14 cellular contexts compared by ENCODE assay signal in the genomic region with DNA sequence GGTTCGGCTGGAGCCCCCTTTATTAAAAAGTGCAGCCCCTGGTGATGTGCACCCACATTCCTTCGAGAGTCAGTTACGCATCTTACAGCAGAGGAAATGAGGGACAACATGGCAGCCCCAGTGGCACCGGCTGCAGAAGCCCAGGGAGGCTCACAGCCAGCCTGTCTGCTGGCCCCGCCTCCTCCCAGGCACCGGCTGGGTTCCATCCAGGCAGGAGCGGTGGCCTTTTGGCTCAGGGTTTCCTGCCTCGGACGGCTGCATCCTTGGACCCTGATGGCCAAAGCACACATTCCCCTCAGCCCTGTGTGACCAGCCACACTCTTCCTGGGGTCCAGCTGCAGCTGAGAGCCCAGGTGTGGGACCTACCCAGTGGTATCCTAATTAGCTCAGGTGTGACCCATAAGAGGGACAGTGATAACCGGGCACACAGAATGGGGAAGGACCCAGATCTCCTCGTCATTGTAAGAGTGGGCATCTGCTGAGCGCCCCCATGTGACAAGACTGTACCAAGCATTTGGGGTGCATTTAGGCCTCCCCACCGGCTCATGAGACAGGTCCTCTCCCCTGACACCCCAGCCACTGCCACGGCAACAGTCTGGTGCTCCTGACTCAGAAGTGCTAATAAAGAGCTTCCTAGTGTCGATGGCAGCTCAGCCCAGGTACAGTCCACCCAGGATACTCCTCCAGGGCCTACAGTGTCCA.
DNase-seq lines count a peak whose midpoint lies in the region; ATAC-seq and TF ChIP-seq lines count a peak whose summit lies in the region.
"Had no signal": no experiment of that assay in that cellular context is flagged by ENCODE, and none has a peak within 500 bp of the region (broad histone marks: within the 10 kb centered on the region; RNA-seq: fewer than 3 reads in every experiment).

No MANE protein-coding gene starts in this region.

- H3K27me3 ChIP-seq in H7 (ENCODE audit: control insufficient read depth, insufficient read depth, low read length) (peaks cover 1% of the 10 kb centered on the region; the same call in 1 of the 2 replicates), spleen (replicated peaks in 1 of 7) (peaks cover 0 to 8% (median 0%) of the 10 kb centered on the region in 7 donors), prostate gland (replicated peaks; ENCODE audit: insufficient read depth) (no peaks in the 10 kb centered on the region)
- H3K27me3 ChIP-seq: vagina had no signal

- H3K4me1 ChIP-seq in spleen (peaks cover 13 to 45% (median 36%) of the 10 kb centered on the region in 6 donors), prostate gland (replicated peaks) (peaks cover 4% of the 10 kb centered on the region)

- H3K4me3 Mint-ChIP-seq in WTC11: no peak overlapping the region
- H3K4me3 Mint-ChIP-seq: central memory CD8-positive, alpha-beta T cell had no signal

- peaks cover 28% of the 10 kb centered on the region for H3K4me1 Mint-ChIP-seq in WTC11
- H3K4me1 Mint-ChIP-seq: central memory CD8-positive, alpha-beta T cell had no signal

- H3K36me3 ChIP-seq in H7 (replicated peaks; ENCODE audit: control insufficient read depth, insufficient read depth, low read length): no peaks in the 10 kb centered on the region
- H3K36me3 ChIP-seq in spleen: no peaks in the 10 kb centered on the region
- H3K36me3 ChIP-seq in prostate gland: no peaks in the 10 kb centered on the region
- H3K36me3 ChIP-seq: vagina had no signal

- peak overlapping the region in 6 of 8 donors; percentile 6 to 71 (median 60) for H3K27ac ChIP-seq in spleen
- no peak overlapping the region for H3K27ac ChIP-seq in prostate gland
- H3K27ac ChIP-seq: SK-N-MC, vagina had no signal

- intact Hi-C loops in spleen (cut with DNase I; ENCODE audit: low total_unique reads) (no loop called here), prostate gland (cut with DNase I) (no loop called here)

- TF ChIP-seq CTCF in WTC11 (IDR thresholded peaks at IDR 0.05) (no peak), spleen (IDR thresholded peaks at IDR 0.05 in 8 of 11, conservative IDR thresholded peaks at IDR 0.05 in 3 of 11) (peak in 3 of 11 experiments; percentile 7 to 21 (median 19)), prostate gland (IDR thresholded peaks at IDR 0.05) (no peak)

- POLR2A ChIA-PET in WTC11 (lab: Charles Lee): no interaction called here

- H3K9me3 ChIP-seq in spleen (no peaks in the 10 kb centered on the region), prostate gland (no peaks in the 10 kb centered on the region)
- H3K9me3 ChIP-seq: vagina had no signal

- 64 to 67% (median 66%) methylated on average over 7 to 15 of the region's 15 CpGs for WGBS in spleen, 5 donors
- 55% methylated on average over 15 of the region's 15 CpGs for WGBS in prostate gland

- TF ChIP-seq POLR2A in spleen (IDR thresholded peaks at IDR 0.05) (no peak), prostate gland (IDR thresholded peaks at IDR 0.05) (no peak)

- peaks cover 17% of the 10 kb centered on the region for H3K36me3 Mint-ChIP-seq in WTC11

- peaks cover 17% of the 10 kb centered on the region for H3K27me3 Mint-ChIP-seq in WTC11 (ENCODE audit: low read depth)

- ATAC-seq in WTC11: peak; percentile 51
- ATAC-seq in HG03095 (IDR thresholded peaks at IDR 0.05; ENCODE audit: unreplicated experiment): no peak
- ATAC-seq in HG02588 (IDR thresholded peaks at IDR 0.05; ENCODE audit: unreplicated experiment): no peak

- CTCF ChIA-PET in WTC11 (lab: Charles Lee): interaction anchor here (0.7 to 2.1 kb wide), 6 partner anchors 9 to 232 kb away, joined by 4 to 8 read pairs (median 4); no protein-coding TSS in a partner anchor

- H3K9me3 Mint-ChIP-seq in WTC11: peaks cover 16% of the 10 kb centered on the region

- DNase-seq in H7 (peak; percentile 84), WTC11 (ENCODE audit: low spot score) (peak; percentile 46), left kidney (ENCODE audit: low read depth, low spot score) (peak; percentile 83), spleen (peak; percentile 80), prostate gland (ENCODE audit: low spot score) (no peak)
- no peak for DNase-seq in stimulated activated naive CD4-positive, alpha-beta T cell (lab: John Stamatoyannopoulos, UW)
- DNase-seq: activated CD4-positive, alpha-beta T cell treated with anti-CD3 and anti-CD28 coated beads for 1 hour; activated effector memory CD4-positive, alpha-beta T cell treated with Interleukin-2 at 50 U/mL for 16 hours; KG1 had no signal

- no peak overlapping the region for H3K27ac Mint-ChIP-seq in WTC11

- H3K4me3 ChIP-seq in H7 (ENCODE audit: insufficient read depth, low read depth, low read length) (no peak overlapping the region), spleen (no peak overlapping the region), prostate gland (no peak overlapping the region)
- H3K4me3 ChIP-seq: SK-N-MC, vagina had no signal

TF ChIP-seq in WTC11, 78 proteins besides CTCF, POLR2A, EP300 and RAD21:
- TF ChIP-seq, protein P1, sequence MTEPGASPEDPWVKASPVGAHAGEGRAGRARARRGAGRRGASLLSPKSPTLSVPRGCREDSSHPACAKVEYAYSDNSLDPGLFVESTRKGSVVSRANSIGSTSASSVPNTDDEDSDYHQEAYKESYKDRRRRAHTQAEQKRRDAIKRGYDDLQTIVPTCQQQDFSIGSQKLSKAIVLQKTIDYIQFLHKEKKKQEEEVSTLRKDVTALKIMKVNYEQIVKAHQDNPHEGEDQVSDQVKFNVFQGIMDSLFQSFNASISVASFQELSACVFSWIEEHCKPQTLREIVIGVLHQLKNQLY (CRISPR knock-in tag; IDR thresholded peaks at IDR 0.05): no peak
- TF ChIP-seq ZNF263 (CRISPR knock-in tag; IDR thresholded peaks at IDR 0.05; ENCODE audit: low read depth): no peak
- TF ChIP-seq NFE2L1 (CRISPR knock-in tag; IDR thresholded peaks at IDR 0.05): no peak
- TF ChIP-seq, protein P2, sequence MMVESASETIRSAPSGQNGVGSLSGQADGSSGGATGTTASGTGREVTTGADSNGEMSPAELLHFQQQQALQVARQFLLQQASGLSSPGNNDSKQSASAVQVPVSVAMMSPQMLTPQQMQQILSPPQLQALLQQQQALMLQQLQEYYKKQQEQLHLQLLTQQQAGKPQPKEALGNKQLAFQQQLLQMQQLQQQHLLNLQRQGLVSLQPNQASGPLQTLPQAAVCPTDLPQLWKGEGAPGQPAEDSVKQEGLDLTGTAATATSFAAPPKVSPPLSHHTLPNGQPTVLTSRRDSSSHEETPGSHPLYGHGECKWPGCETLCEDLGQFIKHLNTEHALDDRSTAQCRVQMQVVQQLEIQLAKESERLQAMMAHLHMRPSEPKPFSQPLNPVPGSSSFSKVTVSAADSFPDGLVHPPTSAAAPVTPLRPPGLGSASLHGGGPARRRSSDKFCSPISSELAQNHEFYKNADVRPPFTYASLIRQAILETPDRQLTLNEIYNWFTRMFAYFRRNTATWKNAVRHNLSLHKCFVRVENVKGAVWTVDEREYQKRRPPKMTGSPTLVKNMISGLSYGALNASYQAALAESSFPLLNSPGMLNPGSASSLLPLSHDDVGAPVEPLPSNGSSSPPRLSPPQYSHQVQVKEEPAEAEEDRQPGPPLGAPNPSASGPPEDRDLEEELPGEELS (CRISPR knock-in tag; IDR thresholded peaks at IDR 0.05): no peak

Comparison
In these comparisons a context has a peak if more than half of its experiments do, and no peak if none do; other contexts are left out.
1. DNase-seq: peak in H7 (single experiment), WTC11 (single experiment), left kidney (single experiment) and spleen (single experiment); none in prostate gland (single experiment) and stimulated activated naive CD4-positive, alpha-beta T cell (0 of 6).
2. H3K27ac ChIP-seq: peak in spleen (6 of 8); none in prostate gland (0 of 2).